ENCODE assay signal across 10 cellular contexts in genomic region chr18:35291166-35291565, GRCh38. TPM values are rescaled to one million over a fixed set of nuclear protein-coding genes. Genes with fewer than 3 reads are reported as not detected.
DNase-seq lines count a peak whose midpoint lies in the region; ATAC-seq and TF ChIP-seq lines count a peak whose summit lies in the region.
"Had no signal": no experiment of that assay in that cellular context is flagged by ENCODE, and none has a peak within 500 bp of the region (broad histone marks: within the 10 kb centered on the region; RNA-seq: fewer than 3 reads in every experiment).

No MANE protein-coding gene starts in this region.

- no peak overlapping the region for H3K27ac ChIP-seq in SK-N-SH (ENCODE audit: low read depth in 2 of 2, low read length in 1 of 2)

- WGBS in SK-N-SH (ENCODE audit: low lambda C conversion rate), result 55% methylated on average over 2 of the region's 2 CpGs

- peak overlapping the region; percentile 91 for H3K9ac ChIP-seq in SK-N-SH

- TF ChIP-seq EP300 in SK-N-SH (IDR thresholded peaks at IDR 0.05; ENCODE audit: borderline replicate concordance in 1 of 2, low read depth in 1 of 2, low read length in 1 of 2), result no peak

- H3K4me3 ChIP-seq in SK-N-SH (ENCODE audit: low read depth in 2 of 2, low read length in 1 of 2), result peak overlapping the region; percentile 87 to 91
- peak overlapping the region; percentile 83 for H3K4me3 ChIP-seq in iPS-11a (ENCODE audit: low read depth, low read length)
- no peak overlapping the region for H3K4me3 ChIP-seq in mucosa of descending colon

- H3F3A ChIP-seq in SK-N-SH (replicated peaks; ENCODE audit: insufficient read depth), result no peaks in the 10 kb centered on the region

- H3K4me3 Mint-ChIP-seq in activated CD4-positive, alpha-beta memory T cell treated with anti-CD3 and anti-CD28 coated beads for 36 hours, result peak overlapping the region; percentile 98
- peak overlapping the region; percentile 89 for H3K4me3 Mint-ChIP-seq in stimulated activated memory B cell treated with anti-CD40 and anti-IgM and Interleukin-4, amounts not matched to agents 10 μg/mL and 1 μg/mL and 100 μg/mL, for 72 hours

- no peak overlapping the region for H2AFZ ChIP-seq in SK-N-SH (ENCODE audit: low read depth)

- H3K79me2 ChIP-seq in SK-N-SH (ENCODE audit: insufficient read depth), result peaks cover 76% of the 10 kb centered on the region

- H3K4me1 ChIP-seq in SK-N-SH (ENCODE audit: control insufficient read depth in 1 of 2, insufficient read depth in 2 of 2, low read depth in 1 of 2, low read length in 1 of 2), result peaks cover 0 to 6% of the 10 kb centered on the region in 2 experiments; a peak in 1 of 4 replicates
- peaks cover 7% of the 10 kb centered on the region for H3K4me1 ChIP-seq in mucosa of descending colon (ENCODE audit: low read depth)

- CTCF ChIA-PET in SK-N-SH (lab: Yijun Ruan, JAX), result no interaction called here
- CTCF ChIA-PET in activated CD4-positive, alpha-beta memory T cell treated with anti-CD3 and anti-CD28 coated beads for 36 hours (lab: Charles Lee), result no interaction called here

- TF ChIP-seq CTCF in SK-N-SH (IDR thresholded peaks at IDR 0.05) (no peak), mucosa of descending colon (IDR thresholded peaks at IDR 0.05) (no peak)

- no peak for ATAC-seq in SK-N-SH treated with all-trans-retinoic acid at 6 μM for 48 hours
- no peak for ATAC-seq in stimulated activated memory B cell treated with anti-CD40 and anti-IgM and Interleukin-4, amounts not matched to agents 10 μg/mL and 1 μg/mL and 100 μg/mL, for 72 hours
- ATAC-seq in HG02884 (IDR thresholded peaks at IDR 0.05; ENCODE audit: unreplicated experiment), result no peak
- ATAC-seq in mucosa of descending colon, result no peak

- peaks cover 35% of the 10 kb centered on the region for H3K36me3 Mint-ChIP-seq in activated CD4-positive, alpha-beta memory T cell treated with anti-CD3 and anti-CD28 coated beads for 36 hours
- peaks cover 45% of the 10 kb centered on the region for H3K36me3 Mint-ChIP-seq in stimulated activated memory B cell treated with anti-CD40 and anti-IgM and Interleukin-4, amounts not matched to agents 10 μg/mL and 1 μg/mL and 100 μg/mL, for 72 hours

- DNase-seq in SK-N-SH (no peak), T-helper 9 cell (no peak), mucosa of descending colon (no peak)
- no peak for DNase-seq in activated CD4-positive, alpha-beta memory T cell treated with anti-CD3 and anti-CD28 coated beads for 36 hours
- DNase-seq: SIG-M5; stimulated activated CD8-positive, alpha-beta memory T cell treated with anti-CD3 and anti-CD28 coated beads, Interleukin-4, amount 100 ng/mL, for 48 hours had no signal

- intact Hi-C loops in activated CD4-positive, alpha-beta memory T cell treated with anti-CD3 and anti-CD28 coated beads for 36 hours (cut with micrococcal nuclease), result loop anchor here (5.0 kb wide), 1 partner anchor 249 kb away; the partner anchor contains the start of gene MAPRE2
- intact Hi-C loops in mucosa of descending colon (cut with DNase I, micrococcal nuclease), result no loop called here

- H3K9me3 Mint-ChIP-seq in activated CD4-positive, alpha-beta memory T cell treated with anti-CD3 and anti-CD28 coated beads for 36 hours, result no peaks in the 10 kb centered on the region
- no peaks in the 10 kb centered on the region for H3K9me3 Mint-ChIP-seq in stimulated activated memory B cell treated with anti-CD40 and anti-IgM and Interleukin-4, amounts not matched to agents 10 μg/mL and 1 μg/mL and 100 μg/mL, for 72 hours

- peaks cover 9% of the 10 kb centered on the region; the same call in 1 of the 2 replicates for H3K9me3 ChIP-seq in SK-N-SH
- no peaks in the 10 kb centered on the region for H3K9me3 ChIP-seq in mucosa of descending colon

- no peaks in the 10 kb centered on the region for H3K27me3 ChIP-seq in SK-N-SH (ENCODE audit: insufficient read depth)

- H3K9me2 ChIP-seq in SK-N-SH, result no peaks in the 10 kb centered on the region

- H3K36me3 ChIP-seq in SK-N-SH (replicated peaks in 1 of 2; ENCODE audit: control insufficient read depth in 1 of 2, insufficient read depth in 2 of 2, low read length in 1 of 2) (peaks cover 29 to 34% of the 10 kb centered on the region in 2 experiments), mucosa of descending colon (ENCODE audit: low read depth) (no peaks in the 10 kb centered on the region)

- peak overlapping the region; percentile 87 for H3K4me2 ChIP-seq in SK-N-SH

- H3K27me3 Mint-ChIP-seq in activated CD4-positive, alpha-beta memory T cell treated with anti-CD3 and anti-CD28 coated beads for 36 hours, result no peaks in the 10 kb centered on the region
- no peaks in the 10 kb centered on the region for H3K27me3 Mint-ChIP-seq in stimulated activated memory B cell treated with anti-CD40 and anti-IgM and Interleukin-4, amounts not matched to agents 10 μg/mL and 1 μg/mL and 100 μg/mL, for 72 hours

- H3K4me1 Mint-ChIP-seq in activated CD4-positive, alpha-beta memory T cell treated with anti-CD3 and anti-CD28 coated beads for 36 hours (ENCODE audit: low read depth), result peaks cover 37% of the 10 kb centered on the region
- peaks cover 41% of the 10 kb centered on the region for H3K4me1 Mint-ChIP-seq in stimulated activated memory B cell treated with anti-CD40 and anti-IgM and Interleukin-4, amounts not matched to agents 10 μg/mL and 1 μg/mL and 100 μg/mL, for 72 hours

- no peaks in the 10 kb centered on the region for H4K20me1 ChIP-seq in SK-N-SH (ENCODE audit: insufficient read depth)

- POLR2A ChIA-PET in SK-N-SH (lab: Yijun Ruan, JAX), result interaction anchor here (1.2 to 2.8 kb wide), 2 partner anchors 24 to 50 kb away, joined by 4 to 16 read pairs; partner anchors contain the start of gene ZNF397
- POLR2A ChIA-PET in activated CD4-positive, alpha-beta memory T cell treated with anti-CD3 and anti-CD28 coated beads for 36 hours (lab: Charles Lee), result interaction anchor here (2.3 to 3.3 kb wide), 3 partner anchors 24 to 53 kb away, joined by 7 to 15 read pairs (median 15); partner anchors contain the start of genes ZNF24 and ZNF397

- peak overlapping the region; percentile 93 for H3K27ac Mint-ChIP-seq in activated CD4-positive, alpha-beta memory T cell treated with anti-CD3 and anti-CD28 coated beads for 36 hours
- H3K27ac Mint-ChIP-seq in stimulated activated memory B cell treated with anti-CD40 and anti-IgM and Interleukin-4, amounts not matched to agents 10 μg/mL and 1 μg/mL and 100 μg/mL, for 72 hours, result peak overlapping the region; percentile 97

- TF ChIP-seq RAD21 in SK-N-SH (IDR thresholded peaks at IDR 0.05; ENCODE audit: low read length), result no peak

TF ChIP-seq in SK-N-SH, 30 proteins besides CTCF, POLR2A, EP300 and RAD21 (continues in another document):
- TF ChIP-seq ZBTB33 (IDR thresholded peaks at IDR 0.05; ENCODE audit: borderline replicate concordance, low read depth) (no peak), FOXM1 (IDR thresholded peaks at IDR 0.05; ENCODE audit: low read depth) (no peak), JUND (IDR thresholded peaks at IDR 0.05) (no peak), TCF12 (IDR thresholded peaks at IDR 0.05) (no peak)

TF ChIP-seq in SK-N-SH treated with all-trans-retinoic acid at 6 μM for 48 hours, 23 proteins besides CTCF, POLR2A, EP300 and RAD21:
- no peak for TF ChIP-seq SNAI2 (CRISPR knock-in tag; IDR thresholded peaks at IDR 0.05)
- TF ChIP-seq ISL1 (CRISPR knock-in tag; IDR thresholded peaks at IDR 0.05), result no peak
- TF ChIP-seq TOX (CRISPR knock-in tag; IDR thresholded peaks at IDR 0.05; ENCODE audit: borderline replicate concordance), result no peak
- TF ChIP-seq POU6F1 (CRISPR knock-in tag; IDR thresholded peaks at IDR 0.05; ENCODE audit: borderline replicate concordance, low read depth), result no peak

RNA-seq across cellular contexts. Expression of gene ZSCAN30, which starts 1.1 kb away (rescaled TPM):
- polyA plus RNA-seq in SK-N-SH (2012; rRNA removed), result 5.9 and 7.0 TPM in 2 replicates
- polyA plus RNA-seq in SK-N-SH (2012; cell fraction: cytosol; rRNA removed), result 5.1 and 5.3 TPM in 2 replicates
- polyA plus RNA-seq in SK-N-SH (2012; cell fraction: nucleus; rRNA removed), result 13.9 and 25.6 TPM in 2 replicates
- 10 to 100 TPM; 17.9 to 19.6 TPM for total RNA-seq in activated CD4-positive, alpha-beta memory T cell treated with anti-CD3 and anti-CD28 coated beads for 36 hours
- 10 to 100 TPM in 2 of 3 donors, 1 to 10 TPM in 1; 9.7 to 14.9 (median 14.3) TPM for total RNA-seq in mucosa of descending colon

RNA-seq across cellular contexts. Expression of gene ZNF397, which starts 50.3 kb away (rescaled TPM):
- 4.8 and 7.4 TPM in 2 replicates for polyA plus RNA-seq in SK-N-SH (2012; rRNA removed)
- 5.9 and 6.4 TPM in 2 replicates for polyA plus RNA-seq in SK-N-SH (2012; cell fraction: cytosol; rRNA removed)
- polyA plus RNA-seq in SK-N-SH (2012; cell fraction: nucleus; rRNA removed), result 11.0 and 16.8 TPM in 2 replicates
- 10 to 100 TPM; 19.2 to 19.6 TPM for total RNA-seq in activated CD4-positive, alpha-beta memory T cell treated with anti-CD3 and anti-CD28 coated beads for 36 hours
- 10 to 100 TPM; 23.1 to 33.3 (median 25.3) TPM for total RNA-seq in mucosa of descending colon

RNA-seq across cellular contexts. Expression of gene ZNF24, which starts 53.1 kb away (rescaled TPM):
- 6.9 and 10.0 TPM in 2 replicates for polyA plus RNA-seq in SK-N-SH (2012; rRNA removed)
- 10.5 and 11.7 TPM in 2 replicates for polyA plus RNA-seq in SK-N-SH (2012; cell fraction: cytosol; rRNA removed)
- polyA plus RNA-seq in SK-N-SH (2012; cell fraction: nucleus; rRNA removed), result 6.6 and 13.3 TPM in 2 replicates
- 10 to 100 TPM; 40.6 to 48.6 TPM for total RNA-seq in activated CD4-positive, alpha-beta memory T cell treated with anti-CD3 and anti-CD28 coated beads for 36 hours
- total RNA-seq in mucosa of descending colon, result 10 to 100 TPM; 44.1 to 58.3 (median 48.9) TPM
